ENCODE assay signal across 8 cellular contexts in genomic region chr6:137903933-137904821, GRCh38. TPM values are rescaled to one million over a fixed set of nuclear protein-coding genes. Genes with fewer than 3 reads are reported as not detected.
A peak's percentile ranks its signal among the peaks of the same experiment; 100 is the strongest.
DNase-seq lines count a peak whose midpoint lies in the region; ATAC-seq, FAIRE-seq and TF ChIP-seq lines count a peak whose summit lies in the region.

No MANE protein-coding gene starts in this region.

- no peak for TF ChIP-seq RAD21 in Ishikawa (IDR thresholded peaks at IDR 0.05; ENCODE audit: low read depth)

- no peak for FAIRE-seq in small intestine (lab: Jason Lieb, UNC)

- H3K4me3 ChIP-seq in GM12864 (ENCODE audit: low read depth, low read length) = peak overlapping the region; percentile 6; the same call in 1 of the 2 replicates
- no peak overlapping the region for H3K4me3 ChIP-seq in small intestine (ENCODE audit: low read depth in 1 of 2, low read length in 2 of 2)
- H3K4me3 ChIP-seq in WERI-Rb-1 (ENCODE audit: low read depth, low read length) = no peak overlapping the region

- no peak for TF ChIP-seq EP300 in Ishikawa (IDR thresholded peaks at IDR 0.05; ENCODE audit: borderline replicate concordance)

- peaks cover 3 to 5% of the 10 kb centered on the region in 2 donors for H3K4me1 ChIP-seq in small intestine (ENCODE audit: control insufficient read depth in 2 of 2, insufficient read depth in 1 of 2, low read depth in 1 of 2, low read length in 1 of 2)

- ATAC-seq in GM21528 (IDR thresholded peaks at IDR 0.05; ENCODE audit: low FRiP score, unreplicated experiment) = peak; percentile 77

- no peak overlapping the region for H3K27ac ChIP-seq in small intestine (ENCODE audit: low read depth in 1 of 2, low read length in 1 of 2)
- no peak overlapping the region; the same call in 1 of the 2 replicates for H3K27ac ChIP-seq in WERI-Rb-1

- H3K9me3 ChIP-seq in small intestine (ENCODE audit: control insufficient read depth, low read depth) (no peaks in the 10 kb centered on the region), WERI-Rb-1 (ENCODE audit: severe bottlenecking) (no peaks in the 10 kb centered on the region)

- no peaks in the 10 kb centered on the region for H3K27me3 ChIP-seq in small intestine (ENCODE audit: control insufficient read depth in 2 of 2, insufficient read depth in 2 of 2, low read length in 2 of 2)
- H3K27me3 ChIP-seq in WERI-Rb-1 (ENCODE audit: insufficient read depth, low read depth, severe bottlenecking) = no peaks in the 10 kb centered on the region

- TF ChIP-seq CTCF in GM12864 (IDR thresholded peaks at IDR 0.05; ENCODE audit: low read depth, low read length, missing control alignments) (no peak), WERI-Rb-1 (IDR thresholded peaks at IDR 0.05; ENCODE audit: low read depth, low read length) (no peak)

- DNase-seq in GM12864 (ENCODE audit: low read depth) (peak; percentile 66), small intestine (peak; percentile 64), WERI-Rb-1 (no peak), DMS79 (lab: John Stamatoyannopoulos, UW) (no peak), GM03348 (ENCODE audit: low spot score) (no peak)
- DNase-seq in activated naive CD4-positive, alpha-beta T cell treated with anti-CD3 and anti-CD28 coated beads, Interleukin-2, amount 50 U/mL, for 16 hours = peak; percentile 57

- no peaks in the 10 kb centered on the region for H3K36me3 ChIP-seq in small intestine (ENCODE audit: control insufficient read depth in 2 of 2, insufficient read depth in 2 of 2, low read length in 2 of 2)
- H3K36me3 ChIP-seq in WERI-Rb-1 = no peaks in the 10 kb centered on the region

- WGBS in small intestine, 3 donors = 76 to 85% (median 81%) methylated on average over 12 of the region's 12 CpGs

TF ChIP-seq in Ishikawa, 13 proteins besides CTCF, POLR2A, EP300 and RAD21:
- TF ChIP-seq TEAD4 (IDR thresholded peaks at IDR 0.05) (no peak), CEBPB (IDR thresholded peaks at IDR 0.05) (peak; percentile 32; the same call in 1 of the 2 replicates)
TF ChIP-seq in Ishikawa: peak in this region for 1.

RNA-seq across cellular contexts. Expression of gene TNFAIP3, which starts 37.1 kb away (rescaled TPM):
- 10 to 100 TPM; 10.8 to 16.1 (median 14.5) TPM for polyA plus RNA-seq in small intestine

Comparison
In these comparisons a context has a peak if more than half of its experiments do, and no peak if none do; other contexts are left out.
1. DNase-seq: peak in GM12864 (single experiment), activated naive CD4-positive, alpha-beta T cell treated with anti-CD3 and anti-CD28 coated beads, Interleukin-2, amount 50 U/mL, for 16 hours (single experiment) and small intestine (single experiment); none in WERI-Rb-1 (single experiment), DMS79 (single experiment) and GM03348 (single experiment).